24 cellular contexts compared by ENCODE assay signal in genomic region chr18:13405305-13406038, GRCh38.
"Had no signal": no experiment of that assay in that cellular context is flagged by ENCODE, and none has a peak within 500 bp of the region (broad histone marks: within the 10 kb centered on the region; RNA-seq: fewer than 3 reads in every experiment).

No MANE protein-coding gene starts in this region.

- H3K36me3 ChIP-seq: MG63, Peyer's patch had no signal

- H3K27ac ChIP-seq: KMS-11, RWPE1 had no signal

- H3K36me3 Mint-ChIP-seq: IgD-negative memory B cell had no signal

- H3K4me3 ChIP-seq: MG63, Peyer's patch had no signal

- H3K9me3 ChIP-seq: MG63, Peyer's patch had no signal

- H3K4me3 Mint-ChIP-seq: activated CD8-positive, alpha-beta T cell treated with anti-CD3 and anti-CD28 coated beads, Interleukin-2, amount 10 ng/mL, durations not matched to agents 7 days and 5 days; activated naive CD8-positive, alpha-beta T cell; brain; IgD-negative memory B cell; T-helper 1 cell treated with Interleukin-12 subunit alpha and Interleukin-12 subunit beta and Interleukin-4 antibody, amounts not matched to agents 30 μg/mL and 1 μg/mL, for 36 hours had no signal

- H3K27me3 Mint-ChIP-seq: activated naive CD8-positive, alpha-beta T cell had no signal

- H3K9me3 Mint-ChIP-seq: IgD-negative memory B cell; T-helper 1 cell treated with Interleukin-12 subunit alpha and Interleukin-12 subunit beta and Interleukin-4 antibody, amounts not matched to agents 30 μg/mL and 1 μg/mL, for 36 hours had no signal

- H3K4me1 Mint-ChIP-seq: brain, IgD-negative memory B cell had no signal

- DNase-seq: activated CD4-positive, alpha-beta T cell treated with anti-CD3 and anti-CD28 coated beads for 48 hours; activated CD4-positive, alpha-beta T cell treated with anti-CD3 and anti-CD28 coated beads, Interleukin-2, amount 50 U/mL, for 4 hours; activated CD4-positive, CD25-positive, alpha-beta regulatory T cell treated with anti-CD3 and anti-CD28 coated beads, Interleukin-2, amount 50 U/mL, for 72 hours; activated CD8-positive, alpha-beta T cell treated with anti-CD3 and anti-CD28 coated beads, Interleukin-2, amount 10 ng/mL, durations not matched to agents 7 days and 5 days; activated naive CD4-positive, alpha-beta T cell treated with Interleukin-2 at 50 U/mL for 16 hours; amygdala; MG63; MV-4-11; NCI-H1092 treated with DMSO at 0.1 percent for 48 hours; NCI-H1417 treated with DMSO at 0.1 percent for 48 hours; NCI-H1694; NCI-H2029 treated with DMSO at 0.1 percent for 48 hours; NCI-H510A treated with DMSO at 0.1 percent for 48 hours; NCI-H69; NK-92 treated with Interleukin-12 subunit alpha and Interleukin-12 subunit beta, amount 100 ng/mL, for 24 hours; OCI-M1; Peyer's patch; SHP77 treated with DMSO at 0.1 percent for 48 hours had no signal

- H3K27ac Mint-ChIP-seq: activated naive CD8-positive, alpha-beta T cell; brain; IgD-negative memory B cell; T-helper 1 cell treated with Interleukin-12 subunit alpha and Interleukin-12 subunit beta and Interleukin-4 antibody, amounts not matched to agents 30 μg/mL and 1 μg/mL, for 36 hours had no signal

- ATAC-seq: activated CD8-positive, alpha-beta T cell treated with anti-CD3 and anti-CD28 coated beads, Interleukin-2, amount 10 ng/mL, durations not matched to agents 7 days and 5 days had no signal
